ENCODE assay signal across 9 cellular contexts in the genomic region with DNA sequence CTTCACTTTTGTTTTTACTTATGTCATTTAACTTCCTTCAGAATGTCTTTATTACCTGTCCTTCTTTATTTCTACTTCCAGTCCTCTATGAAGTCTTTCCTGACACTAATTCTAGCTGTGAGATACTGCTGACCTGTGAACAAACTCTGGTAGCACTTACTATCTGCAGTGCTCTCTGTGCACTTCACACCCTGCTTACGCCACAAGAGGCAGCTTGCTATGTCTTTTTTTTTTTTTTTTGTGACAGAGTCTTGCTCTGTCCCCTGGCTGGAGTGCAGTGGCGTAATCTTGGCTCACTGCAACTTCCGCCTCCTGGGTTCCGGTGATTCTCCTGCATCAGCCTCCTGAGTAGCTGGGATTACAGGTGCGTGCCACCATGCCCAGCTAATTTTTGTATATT.
DNase-seq lines count a peak whose midpoint lies in the region; ATAC-seq and TF ChIP-seq lines count a peak whose summit lies in the region.
"Had no signal": no experiment of that assay in that cellular context is flagged by ENCODE, and none has a peak within 500 bp of the region (broad histone marks: within the 10 kb centered on the region; RNA-seq: fewer than 3 reads in every experiment).

No MANE protein-coding gene starts in this region.

- peaks cover 48% of the 10 kb centered on the region for H3K4me1 ChIP-seq in adipocyte (ENCODE audit: control insufficient read depth, insufficient read depth, low read length)
- H3K4me1 ChIP-seq in muscle layer of colon (ENCODE audit: insufficient read depth, low read length): peaks cover 44% of the 10 kb centered on the region

- H3K9ac ChIP-seq in adipocyte (ENCODE audit: low read length) (peak overlapping the region; percentile 1), muscle layer of colon (ENCODE audit: low read length) (no peak overlapping the region)

- H3K27me3 ChIP-seq in HL-60 (ENCODE audit: insufficient read depth, poor library complexity, severe bottlenecking) (no peaks in the 10 kb centered on the region), adipocyte (replicated peaks; ENCODE audit: control insufficient read depth, insufficient read depth, low read length) (no peaks in the 10 kb centered on the region), muscle layer of colon (ENCODE audit: control insufficient read depth in 1 of 2, insufficient read depth in 2 of 2, low read length in 2 of 2) (no peaks in the 10 kb centered on the region)

- ATAC-seq in HG03469 (IDR thresholded peaks at IDR 0.05; ENCODE audit: unreplicated experiment) (no peak), HG02571 (IDR thresholded peaks at IDR 0.05; ENCODE audit: unreplicated experiment) (no peak)

- peak overlapping the region; percentile 59 for H3K27ac ChIP-seq in HL-60 (replicated peaks)
- peak overlapping the region; percentile 14 for H3K27ac ChIP-seq in muscle layer of colon (ENCODE audit: low read depth, low read length)
- H3K27ac ChIP-seq: VCaP had no signal

- no peak for TF ChIP-seq CTCF in HL-60 (IDR thresholded peaks at IDR 0.05; ENCODE audit: insufficient read depth, low read length)

- H3K9me3 ChIP-seq in adipocyte (ENCODE audit: control insufficient read depth, low read length) (no peaks in the 10 kb centered on the region), muscle layer of colon (ENCODE audit: low read length) (no peaks in the 10 kb centered on the region)

- peak; percentile 27 for DNase-seq in EH (ENCODE audit: low read depth)
- DNase-seq in HL-60 (ENCODE audit: low read depth in 1 of 2, low spot score in 1 of 2): peak; percentile 63 to 91
- no peak for DNase-seq in adipocyte (ENCODE audit: low read depth)
- DNase-seq in activated effector memory CD4-positive, alpha-beta T cell treated with Interleukin-2 at 50 U/mL for 16 hours: no peak
- no peak for DNase-seq in UCSD-AML1 (lab: John Stamatoyannopoulos, UW; ENCODE audit: unreplicated experiment)

- H3K4me3 ChIP-seq in HL-60 (replicated peaks; ENCODE audit: insufficient read depth, low read length): no peak overlapping the region
- peak overlapping the region; percentile 19 for H3K4me3 ChIP-seq in adipocyte (ENCODE audit: low read length)
- no peak overlapping the region for H3K4me3 ChIP-seq in muscle layer of colon (ENCODE audit: low read depth in 1 of 2, low read length in 2 of 2)

- H3K36me3 ChIP-seq in adipocyte (ENCODE audit: control insufficient read depth, insufficient read depth, low read length, severe bottlenecking): no peaks in the 10 kb centered on the region
- H3K36me3 ChIP-seq in muscle layer of colon (ENCODE audit: insufficient read depth, low read length): no peaks in the 10 kb centered on the region

Comparison
In these comparisons a context has a peak if more than half of its experiments do, and no peak if none do; other contexts are left out.
1. DNase-seq: peak in EH (single experiment) and HL-60 (2 of 2); none in adipocyte (single experiment), activated effector memory CD4-positive, alpha-beta T cell treated with Interleukin-2 at 50 U/mL for 16 hours (single experiment) and UCSD-AML1 (single experiment).